ENCODE assay signal across 1 cellular context in genomic region chr20:62356143-62356947, GRCh38.
TF ChIP-seq lines count a peak whose summit lies in the region.

No MANE protein-coding gene starts in this region.

TF ChIP-seq in A549, 52 proteins besides CTCF, POLR2A, EP300 and RAD21 (continued from another document):
- TF ChIP-seq ELK1 (IDR thresholded peaks at IDR 0.05; ENCODE audit: low read depth, low read length) (no peak), MAFK (IDR thresholded peaks at IDR 0.05; ENCODE audit: partially characterized antibody) (no peak), RCOR1 (IDR thresholded peaks at IDR 0.05; ENCODE audit: low read depth, low read length) (no peak), MAZ (IDR thresholded peaks at IDR 0.05; ENCODE audit: borderline replicate concordance, low read depth, low read length) (no peak), MAX (IDR thresholded peaks at IDR 0.05) (0 out of 2 replicates have a peak, but pooled peaks have one; percentile 1), CEBPB (IDR thresholded peaks at IDR 0.05) (no peak)
TF ChIP-seq in A549: peak in this region for 2.
